Comparison of ENCODE assay signal across 2 cellular contexts in genomic region chr2:8239402-8240127, GRCh38.
TF ChIP-seq lines count a peak whose summit lies in the region.

No MANE protein-coding gene starts in this region.

TF ChIP-seq in liver, 16 proteins besides CTCF, POLR2A, EP300 and RAD21:
- TF ChIP-seq REST (IDR thresholded peaks at IDR 0.05) (no peak), MAX (IDR thresholded peaks at IDR 0.05) (no peak), GABPA (IDR thresholded peaks at IDR 0.05 in 1 of 2, conservative IDR thresholded peaks at IDR 0.05 in 1 of 2) (no peak), JUND (IDR thresholded peaks at IDR 0.05) (no peak), ATF3 (IDR thresholded peaks at IDR 0.05) (no peak), YY1 (IDR thresholded peaks at IDR 0.05) (no peak), FOXA2 (IDR thresholded peaks at IDR 0.05) (no peak), SP1 (IDR thresholded peaks at IDR 0.05) (no peak), NR2F2 (IDR thresholded peaks at IDR 0.05) (no peak), TAF1 (conservative IDR thresholded peaks at IDR 0.05) (no peak), HNF4A (conservative IDR thresholded peaks at IDR 0.05) (no peak), FOXA1 (IDR thresholded peaks at IDR 0.05) (no peak), HNF4G (IDR thresholded peaks at IDR 0.05) (no peak), ZBTB33 (IDR thresholded peaks at IDR 0.05) (no peak)
TF ChIP-seq in liver: peak in this region for 0.

TF ChIP-seq in HepG2, 621 proteins besides CTCF, POLR2A, EP300 and RAD21 (continued from another document):
- TF ChIP-seq PBX3 (CRISPR knock-in tag; IDR thresholded peaks at IDR 0.05; ENCODE audit: borderline replicate concordance) (no peak), KDM5B (CRISPR knock-in tag; IDR thresholded peaks at IDR 0.05; ENCODE audit: borderline replicate concordance) (no peak), POLR2AphosphoS5 (IDR thresholded peaks at IDR 0.05; ENCODE audit: low read depth, low read length) (no peak), ZNF644 (CRISPR knock-in tag; IDR thresholded peaks at IDR 0.05; ENCODE audit: low read depth) (no peak), RXRB (CRISPR knock-in tag; IDR thresholded peaks at IDR 0.05; ENCODE audit: borderline replicate concordance) (no peak), CHD4 (IDR thresholded peaks at IDR 0.05; ENCODE audit: borderline replicate concordance, low read length) (no peak), ZNF160 (CRISPR knock-in tag; IDR thresholded peaks at IDR 0.05) (no peak), CHCHD3 (CRISPR knock-in tag; IDR thresholded peaks at IDR 0.05) (no peak), MIER3 (CRISPR knock-in tag; IDR thresholded peaks at IDR 0.05; ENCODE audit: borderline replicate concordance) (no peak), KAT8 (CRISPR knock-in tag; IDR thresholded peaks at IDR 0.05) (no peak), ZBTB34 (CRISPR knock-in tag; IDR thresholded peaks at IDR 0.05) (no peak)
